ENCODE assay signal across 9 cellular contexts in genomic region chr14:95463173-95463901, GRCh38. TPM values are rescaled to one million over a fixed set of nuclear protein-coding genes. Genes with fewer than 3 reads are reported as not detected.
DNase-seq lines count a peak whose midpoint lies in the region; ATAC-seq lines count a peak whose summit lies in the region.
"Had no signal": no experiment of that assay in that cellular context is flagged by ENCODE, and none has a peak within 500 bp of the region (broad histone marks: within the 10 kb centered on the region; RNA-seq: fewer than 3 reads in every experiment).

No MANE protein-coding gene starts in this region.

- H3K79me1 ChIP-seq in neuronal stem cell (ENCODE audit: low read depth, low read length), result no peaks in the 10 kb centered on the region

- H3K4me3 ChIP-seq in neuronal stem cell (ENCODE audit: low read length in 2 of 2), result no peak overlapping the region

- H3K4me2 ChIP-seq in neuronal stem cell (ENCODE audit: insufficient read depth, low read length, poor library complexity, severe bottlenecking), result no peak overlapping the region

- H3K9me3 ChIP-seq in neuronal stem cell (replicated peaks in 1 of 2; ENCODE audit: control insufficient read depth in 2 of 2, insufficient read depth in 1 of 2, low read depth in 1 of 2, low read length in 2 of 2), result peaks cover 0 to 2% of the 10 kb centered on the region in 2 donors

- no peak overlapping the region for H4K8ac ChIP-seq in neuronal stem cell (ENCODE audit: low read depth, low read length)

- no peak overlapping the region for H4K91ac ChIP-seq in neuronal stem cell (ENCODE audit: low read depth, low read length, poor library complexity)

- DNase-seq in NCI-H774 (lab: John Stamatoyannopoulos, UW) (peak; percentile 85), neuronal stem cell (ENCODE audit: low spot score) (no peak), Kasumi-1 (lab: John Stamatoyannopoulos, UW) (no peak), occipital lobe (lab: John Stamatoyannopoulos, UW) (no peak), NCI-H82 treated with DMSO at 0.1 percent for 48 hours (lab: John Stamatoyannopoulos, UW; ENCODE audit: unreplicated experiment) (no peak)
- peak; percentile 17 for DNase-seq in activated naive CD4-positive, alpha-beta T cell treated with Interleukin-2 at 50 U/mL for 16 hours

- H3K4ac ChIP-seq in neuronal stem cell (ENCODE audit: low read length), result no peak overlapping the region

- H3K27me3 ChIP-seq in neuronal stem cell (ENCODE audit: control insufficient read depth in 3 of 3, insufficient read depth in 3 of 3, low read depth in 1 of 3, low read length in 3 of 3), result peaks cover 0 to 59% (median 11%) of the 10 kb centered on the region in 3 experiments

- no peak overlapping the region for H2AFZ ChIP-seq in neuronal stem cell (ENCODE audit: low read length)

- no peak overlapping the region for H2AK5ac ChIP-seq in neuronal stem cell (ENCODE audit: low read depth, low read length)

- H3K4me3 Mint-ChIP-seq in IgD-negative memory B cell, result peak overlapping the region; percentile 42 to 74 (median 64)

- H3K14ac ChIP-seq in neuronal stem cell (ENCODE audit: low read length), result no peak overlapping the region

- H3K36me3 Mint-ChIP-seq in IgD-negative memory B cell, result peaks cover 4% of the 10 kb centered on the region

- H3K23ac ChIP-seq in neuronal stem cell (ENCODE audit: low read depth, low read length, poor library complexity), result no peak overlapping the region

- no peaks in the 10 kb centered on the region for H3K27me3 Mint-ChIP-seq in IgD-negative memory B cell

- peak overlapping the region; percentile 94 to 96 (median 95) for H3K27ac Mint-ChIP-seq in IgD-negative memory B cell

- ATAC-seq in HG03108 (IDR thresholded peaks at IDR 0.05; ENCODE audit: unreplicated experiment), result no peak

- no peak overlapping the region for H2BK15ac ChIP-seq in neuronal stem cell (ENCODE audit: low read length)

- no peak overlapping the region for H2BK120ac ChIP-seq in neuronal stem cell (ENCODE audit: low read depth, low read length)

- peak overlapping the region; percentile 52 for H3K18ac ChIP-seq in neuronal stem cell (ENCODE audit: low read length)

- no peaks in the 10 kb centered on the region for H3K36me3 ChIP-seq in neuronal stem cell (replicated peaks in 1 of 2; ENCODE audit: control insufficient read depth in 2 of 2, insufficient read depth in 2 of 2, low read length in 2 of 2)

- WGBS in neuronal stem cell (ENCODE audit: extremely low coverage in 2 of 2, insufficient read length in 2 of 2, insufficient replicate concordance in 1 of 2), 2 donors, result no CpG with 5 or more reads among the region's 9 CpGs

- no peak overlapping the region for H3K27ac ChIP-seq in neuronal stem cell (replicated peaks; ENCODE audit: low read length)

- H3K9me3 Mint-ChIP-seq in IgD-negative memory B cell, result no peaks in the 10 kb centered on the region

- no peak overlapping the region for H2BK5ac ChIP-seq in neuronal stem cell (ENCODE audit: low read length)

- peaks cover 8 to 9% of the 10 kb centered on the region in 2 donors for H3K4me1 ChIP-seq in neuronal stem cell (ENCODE audit: control insufficient read depth in 2 of 2, insufficient read depth in 1 of 2, low read depth in 1 of 2, low read length in 2 of 2)

- H3K9ac ChIP-seq in neuronal stem cell (ENCODE audit: low read depth, low read length, poor library complexity), result peak overlapping the region; percentile 12

- H2BK12ac ChIP-seq in neuronal stem cell (ENCODE audit: low read length), result no peak overlapping the region

- peaks cover 26 to 32% (median 27%) of the 10 kb centered on the region in 3 donors for H3K4me1 Mint-ChIP-seq in IgD-negative memory B cell

RNA-seq across cellular contexts. Expression of gene SYNE3, which starts 53.1 kb away (rescaled TPM):
- 8.8 TPM for polyA plus RNA-seq in IgD-negative memory B cell
- polyA plus RNA-seq in neuronal stem cell (2013, experiment 1 of 2), result 0.06 TPM
- 0.07 TPM for polyA plus RNA-seq in neuronal stem cell (2013, experiment 2 of 2)
- 2.2 TPM for total RNA-seq in occipital lobe
- total RNA-seq: HT-29 had no signal

Comparison
In these comparisons a context has a peak if more than half of its experiments do, and no peak if none do; other contexts are left out.
1. DNase-seq: peak in NCI-H774 (single experiment) and activated naive CD4-positive, alpha-beta T cell treated with Interleukin-2 at 50 U/mL for 16 hours (single experiment); none in neuronal stem cell (single experiment), Kasumi-1 (0 of 2), occipital lobe (single experiment) and NCI-H82 treated with DMSO at 0.1 percent for 48 hours (single experiment).